Comparison of ENCODE assay signal across 8 cellular contexts in genomic region chr4:145938618-145939177, GRCh38. TPM values are rescaled to one million over a fixed set of nuclear protein-coding genes. Genes with fewer than 3 reads are reported as not detected.
DNase-seq lines count a peak whose midpoint lies in the region; ATAC-seq and TF ChIP-seq lines count a peak whose summit lies in the region.

A gene with protein sequence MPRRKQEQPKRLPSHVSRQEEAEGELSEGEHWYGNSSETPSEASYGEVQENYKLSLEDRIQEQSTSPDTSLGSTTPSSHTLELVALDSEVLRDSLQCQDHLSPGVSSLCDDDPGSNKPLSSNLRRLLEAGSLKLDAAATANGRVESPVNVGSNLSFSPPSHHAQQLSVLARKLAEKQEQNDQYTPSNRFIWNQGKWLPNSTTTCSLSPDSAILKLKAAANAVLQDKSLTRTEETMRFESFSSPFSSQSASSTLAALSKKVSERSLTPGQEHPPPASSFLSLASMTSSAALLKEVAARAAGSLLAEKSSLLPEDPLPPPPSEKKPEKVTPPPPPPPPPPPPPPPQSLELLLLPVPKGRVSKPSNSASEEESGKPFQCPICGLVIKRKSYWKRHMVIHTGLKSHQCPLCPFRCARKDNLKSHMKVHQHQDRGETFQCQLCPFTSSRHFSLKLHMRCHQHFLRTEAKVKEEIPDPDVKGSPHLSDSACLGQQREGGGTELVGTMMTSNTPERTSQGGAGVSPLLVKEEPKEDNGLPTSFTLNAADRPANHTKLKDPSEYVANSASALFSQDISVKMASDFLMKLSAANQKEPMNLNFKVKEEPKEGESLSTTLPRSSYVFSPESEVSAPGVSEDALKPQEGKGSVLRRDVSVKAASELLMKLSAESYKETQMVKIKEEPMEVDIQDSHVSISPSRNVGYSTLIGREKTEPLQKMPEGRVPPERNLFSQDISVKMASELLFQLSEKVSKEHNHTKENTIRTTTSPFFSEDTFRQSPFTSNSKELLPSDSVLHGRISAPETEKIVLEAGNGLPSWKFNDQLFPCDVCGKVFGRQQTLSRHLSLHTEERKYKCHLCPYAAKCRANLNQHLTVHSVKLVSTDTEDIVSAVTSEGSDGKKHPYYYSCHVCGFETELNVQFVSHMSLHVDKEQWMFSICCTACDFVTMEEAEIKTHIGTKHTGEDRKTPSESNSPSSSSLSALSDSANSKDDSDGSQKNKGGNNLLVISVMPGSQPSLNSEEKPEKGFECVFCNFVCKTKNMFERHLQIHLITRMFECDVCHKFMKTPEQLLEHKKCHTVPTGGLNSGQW (minus strand): TSS chr4:145938823. CDS start chr4:145938407, 416 bp downstream.

- no peaks in the 10 kb centered on the region for H3K36me3 ChIP-seq in HUES48 (ENCODE audit: control insufficient read depth, insufficient read depth, low read length)
- H3K36me3 ChIP-seq in SJCRH30 = no peaks in the 10 kb centered on the region
- H3K36me3 ChIP-seq in osteoblast (ENCODE audit: insufficient read depth, low read length) = no peaks in the 10 kb centered on the region
- no peaks in the 10 kb centered on the region for H3K36me3 ChIP-seq in thyroid gland

- H3K36me3 Mint-ChIP-seq in activated naive CD4-positive, alpha-beta T cell treated with anti-CD3 and anti-CD28 coated beads, Interleukin-2, amount 50 U/mL, for 24 hours = peaks cover 1% of the 10 kb centered on the region
- no peaks in the 10 kb centered on the region for H3K36me3 Mint-ChIP-seq in glutamatergic neuron (ENCODE audit: unreplicated experiment)

- H3K9me3 ChIP-seq in HUES48 (ENCODE audit: control insufficient read depth, insufficient read depth, low read length) (no peaks in the 10 kb centered on the region), SJCRH30 (replicated peaks) (no peaks in the 10 kb centered on the region), osteoblast (ENCODE audit: low read depth, low read length) (no peaks in the 10 kb centered on the region), thyroid gland (no peaks in the 10 kb centered on the region)

- peak; percentile 31 for ATAC-seq in GM19328 (IDR thresholded peaks at IDR 0.05; ENCODE audit: unreplicated experiment)

- 1 to 2% methylated on average over 32 of the region's 32 CpGs for WGBS in thyroid gland, 2 donors

- peaks cover 28% of the 10 kb centered on the region for H3K79me2 ChIP-seq in osteoblast (ENCODE audit: insufficient read depth, low read length)

- no peaks in the 10 kb centered on the region for H3K9me3 Mint-ChIP-seq in activated naive CD4-positive, alpha-beta T cell treated with anti-CD3 and anti-CD28 coated beads, Interleukin-2, amount 50 U/mL, for 24 hours
- peaks cover 28% of the 10 kb centered on the region for H3K9me3 Mint-ChIP-seq in glutamatergic neuron (ENCODE audit: unreplicated experiment)

- intact Hi-C loops in thyroid gland (cut with DNase I) = loop anchor here (10.0 kb wide), 1 partner anchor 54 kb away; no protein-coding TSS in a partner anchor

- no peaks in the 10 kb centered on the region for H4K20me1 ChIP-seq in osteoblast (ENCODE audit: insufficient read depth, low read length)

- H3K27ac Mint-ChIP-seq in activated naive CD4-positive, alpha-beta T cell treated with anti-CD3 and anti-CD28 coated beads, Interleukin-2, amount 50 U/mL, for 24 hours = peak within 1 kb of the TSS; percentile 99
- peak within 1 kb of the TSS; percentile 98 for H3K27ac Mint-ChIP-seq in glutamatergic neuron (ENCODE audit: unreplicated experiment)

- H3K4me2 ChIP-seq in osteoblast (ENCODE audit: insufficient read depth, low read length) = peak within 1 kb of the TSS; percentile 87

- H3K4me3 Mint-ChIP-seq in activated naive CD4-positive, alpha-beta T cell treated with anti-CD3 and anti-CD28 coated beads, Interleukin-2, amount 50 U/mL, for 24 hours = peak within 1 kb of the TSS; percentile 98
- H3K4me3 Mint-ChIP-seq in glutamatergic neuron (ENCODE audit: unreplicated experiment) = peak within 1 kb of the TSS; percentile 97

- peak; percentile 60 to 65 for DNase-seq in SJCRH30
- peak; percentile 74 for DNase-seq in glutamatergic neuron
- DNase-seq in osteoblast (ENCODE audit: insufficient read length, low spot score, missing footprints) = peak; percentile 86
- DNase-seq in thyroid gland = peak; percentile 81 to 85

- H3K4me1 ChIP-seq in HUES48 (ENCODE audit: control insufficient read depth, insufficient read depth, low read length) (peaks cover 32% of the 10 kb centered on the region), SJCRH30 (peaks cover 7% of the 10 kb centered on the region; the same call in 1 of the 2 replicates), osteoblast (ENCODE audit: insufficient read depth, low read length) (peaks cover 24% of the 10 kb centered on the region), thyroid gland (peaks cover under 1 to 7% of the 10 kb centered on the region in 2 donors)

- peaks cover 52% of the 10 kb centered on the region for H3K4me1 Mint-ChIP-seq in activated naive CD4-positive, alpha-beta T cell treated with anti-CD3 and anti-CD28 coated beads, Interleukin-2, amount 50 U/mL, for 24 hours
- H3K4me1 Mint-ChIP-seq in glutamatergic neuron (ENCODE audit: low read depth, unreplicated experiment) = peaks cover 24% of the 10 kb centered on the region

- H3K27ac ChIP-seq in C4-2B (peak within 1 kb of the TSS; percentile 97), HUES48 (ENCODE audit: low read depth, low read length) (peak within 1 kb of the TSS; percentile 95), SJCRH30 (peak within 1 kb of the TSS; percentile 87), osteoblast (ENCODE audit: low read depth, low read length) (peak within 1 kb of the TSS; percentile 80), thyroid gland (peak within 1 kb of the TSS; percentile 73 to 98 (median 93))

- TF ChIP-seq CTCF in C4-2B (conservative IDR thresholded peaks at IDR 0.05) = no peak
- no peak for TF ChIP-seq CTCF in glutamatergic neuron (IDR thresholded peaks at IDR 0.05; ENCODE audit: partially characterized antibody, unreplicated experiment)
- no peak for TF ChIP-seq CTCF in osteoblast (IDR thresholded peaks at IDR 0.05; ENCODE audit: extremely low read depth, low read depth, low read length)
- TF ChIP-seq CTCF in thyroid gland (IDR thresholded peaks at IDR 0.05) = peak in 2 of 6 experiments; percentile 36 to 43

- no peaks in the 10 kb centered on the region for H3K27me3 Mint-ChIP-seq in activated naive CD4-positive, alpha-beta T cell treated with anti-CD3 and anti-CD28 coated beads, Interleukin-2, amount 50 U/mL, for 24 hours
- H3K27me3 Mint-ChIP-seq in glutamatergic neuron (ENCODE audit: unreplicated experiment) = peaks cover 21% of the 10 kb centered on the region

- H3K4me3 ChIP-seq in HUES48 (ENCODE audit: low read depth, low read length) (peak within 1 kb of the TSS; percentile 98), SJCRH30 (peak within 1 kb of the TSS; percentile 96), osteoblast (ENCODE audit: insufficient read depth, low read length) (peak within 1 kb of the TSS; percentile 81), thyroid gland (replicated peaks in 1 of 3) (peak within 1 kb of the TSS; percentile 62 to 87 (median 63))

- H3K9ac ChIP-seq in HUES48 (ENCODE audit: low read depth, low read length) = peak within 1 kb of the TSS; percentile 95

- TF ChIP-seq POLR2A in thyroid gland (IDR thresholded peaks at IDR 0.05) = peak in 1 of 2 donors; percentile 67

- peak within 1 kb of the TSS; percentile 93 for H2AFZ ChIP-seq in osteoblast (ENCODE audit: low read length)

- H3K27me3 ChIP-seq in HUES48 (ENCODE audit: control insufficient read depth, insufficient read depth, low read length) (no peaks in the 10 kb centered on the region), SJCRH30 (no peaks in the 10 kb centered on the region), osteoblast (ENCODE audit: insufficient read depth, low read length) (no peaks in the 10 kb centered on the region), thyroid gland (no peaks in the 10 kb centered on the region)

RNA-seq across cellular contexts. Expression of the gene that starts here (rescaled TPM):
- total RNA-seq in SJCRH30 (2014; rRNA removed; shearing (Covaris generic)) = 10.5 and 10.7 TPM in 2 replicates
- total RNA-seq in glutamatergic neuron (ENCODE audit: unreplicated experiment) = 227 TPM
- total RNA-seq in osteoblast = 16.3 and 20.0 TPM in 2 replicates
- total RNA-seq in thyroid gland = 10 to 100 TPM; 23.9 to 52.3 (median 29.3) TPM

Comparison
In these comparisons a context has a peak if more than half of its experiments do, and no peak if none do; other contexts are left out.
1. Peak in every context shown above with its lines: DNase-seq, ATAC-seq, H3K4me3 ChIP-seq and H3K27ac ChIP-seq.